Comparison of ENCODE assay signal across 28 cellular contexts in genomic region chr12:53840316-53840715, GRCh38.
"Had no signal": no experiment of that assay in that cellular context is flagged by ENCODE, and none has a peak within 500 bp of the region (broad histone marks: within the 10 kb centered on the region; RNA-seq: fewer than 3 reads in every experiment).

No MANE protein-coding gene starts in this region.

- DNase-seq: natural killer cell; occipital lobe; ovary; posterior cingulate gyrus; psoas muscle; right cardiac atrium; spleen; stimulated activated CD4-positive, alpha-beta T cell treated with anti-CD3 and anti-CD28 coated beads, Interleukin-12 subunit alpha, Interleukin-12 subunit beta, amount 100 ng/mL, for 4 hours; stimulated activated CD4-positive, alpha-beta T cell treated with anti-CD3 and anti-CD28 coated beads, Interleukin-1b, Interleukin-23, amount 100 ng/mL, for 48 hours; stimulated activated CD4-positive, alpha-beta T cell treated with anti-CD3 and anti-CD28 coated beads, Interleukin-4, amount 100 ng/mL, for 1 hour; stimulated activated CD4-positive, alpha-beta T cell treated with anti-CD3 and anti-CD28 coated beads, Interleukin-4, amount 100 ng/mL, for 4 hours; stimulated activated CD8-positive, alpha-beta memory T cell treated with anti-CD3 and anti-CD28 coated beads, Interleukin-4, amount 100 ng/mL, for 48 hours; stimulated activated naive CD4-positive, alpha-beta T cell; stimulated activated naive CD8-positive, alpha-beta T cell treated with anti-CD3 and anti-CD28 coated beads, Interleukin-15, amount 100 ng/mL, for 72 hours; stimulated activated naive CD8-positive, alpha-beta T cell treated with anti-CD3 and anti-CD28 coated beads, Interleukin-15, Interleukin-2, amounts not matched to agents 100 U/mL and 50 U/mL, for 24 hours; substantia nigra; testis; tibial artery; transverse colon; upper lobe of right lung; uterus had no signal

- H3K27me3 ChIP-seq: ovary, testis, uterus had no signal

- H3K36me3 ChIP-seq: neural progenitor cell, ovary, spleen, suprapubic skin, tibial artery, transverse colon, upper lobe of right lung, uterus had no signal

- H3K79me2 ChIP-seq: parathyroid adenoma had no signal

- H3K9ac ChIP-seq: neural progenitor cell, parathyroid adenoma had no signal

- H3K4me2 ChIP-seq: neural progenitor cell, smooth muscle cell had no signal

- H3K4me3 ChIP-seq: neural progenitor cell, ovary, psoas muscle, skin epidermis, smooth muscle cell, spleen, suprapubic skin, testis, tibial artery, transverse colon, upper lobe of right lung, uterus had no signal

- H3K9me3 ChIP-seq: ovary, psoas muscle, spleen, suprapubic skin, testis, tibial artery, transverse colon, upper lobe of right lung, uterus had no signal

- H2AFZ ChIP-seq: neural progenitor cell, parathyroid adenoma had no signal

- ATAC-seq: natural killer cell; psoas muscle; right cardiac atrium; sciatic nerve; stimulated activated memory B cell treated with anti-CD40 and anti-IgM and Interleukin-4, amounts not matched to agents 10 μg/mL and 1 μg/mL and 100 μg/mL, for 72 hours; stimulated activated naive CD8-positive, alpha-beta T cell treated with anti-CD3 and anti-CD28 coated beads, Interleukin-15, amount 100 ng/mL, for 72 hours; stimulated activated naive CD8-positive, alpha-beta T cell treated with anti-CD3 and anti-CD28 coated beads, Interleukin-15, Interleukin-2, amounts not matched to agents 100 U/mL and 50 U/mL, for 24 hours; upper lobe of right lung had no signal

- H3K4me1 ChIP-seq: neural progenitor cell, parathyroid adenoma, psoas muscle, spleen, testis, transverse colon, upper lobe of right lung, uterus had no signal

- H3K27ac ChIP-seq: neural progenitor cell, ovary, parathyroid adenoma, psoas muscle, skin epidermis, spleen, suprapubic skin, testis, tibial artery, transverse colon, upper lobe of right lung, uterus had no signal
